Comparison of ENCODE assay signal across 15 cellular contexts in the genomic region with DNA sequence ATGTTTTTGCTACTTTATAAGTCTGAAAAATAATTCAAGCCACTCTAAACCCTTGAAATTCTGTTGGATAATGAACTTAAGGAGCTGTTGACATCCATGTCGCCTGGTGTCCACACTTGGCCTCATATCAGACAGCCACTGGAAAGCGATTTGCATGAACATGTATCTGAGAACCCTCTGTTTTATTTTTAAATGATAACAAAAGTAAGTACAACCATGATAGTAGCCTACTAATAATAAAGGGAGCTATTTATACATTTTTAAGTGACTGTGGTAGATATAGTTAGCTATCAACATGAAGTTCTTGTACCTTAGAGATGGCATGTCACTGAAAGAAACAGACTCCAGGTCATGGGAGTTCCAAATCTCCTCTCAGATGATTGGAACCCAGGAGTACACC. TPM values are rescaled to one million over a fixed set of nuclear protein-coding genes. Genes with fewer than 3 reads are reported as not detected.
DNase-seq lines count a peak whose midpoint lies in the region; ATAC-seq and TF ChIP-seq lines count a peak whose summit lies in the region.
"Had no signal": no experiment of that assay in that cellular context is flagged by ENCODE, and none has a peak within 500 bp of the region (broad histone marks: within the 10 kb centered on the region; RNA-seq: fewer than 3 reads in every experiment).

No MANE protein-coding gene starts in this region.

- H3K27me3 ChIP-seq in cardiac muscle cell, result no peaks in the 10 kb centered on the region
- H3K27me3 ChIP-seq in heart right ventricle, result no peaks in the 10 kb centered on the region

- H3K4me1 Mint-ChIP-seq in activated T-cell treated with anti-CD3 and anti-CD28 coated beads, Interleukin-2, amount 50 U/mL, for 4 hours (ENCODE audit: low read depth), result no peaks in the 10 kb centered on the region
- no peaks in the 10 kb centered on the region for H3K4me1 Mint-ChIP-seq in stimulated activated naive CD8-positive, alpha-beta T cell treated with anti-CD3 and anti-CD28 coated beads, Interleukin-15, amount 100 ng/mL, for 72 hours
- H3K4me1 Mint-ChIP-seq: CD4-positive, CD25-positive, alpha-beta regulatory T cell had no signal

- H3K36me3 ChIP-seq in cardiac muscle cell (no peaks in the 10 kb centered on the region), heart right ventricle (no peaks in the 10 kb centered on the region)

- peak overlapping the region; percentile 95 for H3K27ac ChIP-seq in cardiac muscle cell
- peak overlapping the region; percentile 12 to 79 (median 61) for H3K27ac ChIP-seq in heart right ventricle
- H3K27ac ChIP-seq: C4-2B, GM23248 had no signal

- H3K4me1 ChIP-seq in cardiac muscle cell (ENCODE audit: low read depth) (peaks cover 71% of the 10 kb centered on the region), heart right ventricle (peaks cover 0 to 55% (median 7%) of the 10 kb centered on the region in 9 donors)

- no peak overlapping the region for H3K4me3 Mint-ChIP-seq in activated T-cell treated with anti-CD3 and anti-CD28 coated beads, Interleukin-2, amount 50 U/mL, for 4 hours
- H3K4me3 Mint-ChIP-seq in stimulated activated naive CD8-positive, alpha-beta T cell treated with anti-CD3 and anti-CD28 coated beads, Interleukin-15, amount 100 ng/mL, for 72 hours, result no peak overlapping the region
- H3K4me3 Mint-ChIP-seq: CD4-positive, CD25-positive, alpha-beta regulatory T cell; CD8-positive, alpha-beta T cell had no signal

- DNase-seq in cardiac muscle cell (ENCODE audit: low read depth in 1 of 2, low spot score in 1 of 2) (peak in 1 of 2 donors; percentile 75), heart right ventricle (peak in 1 of 2 donors; percentile 46), left ventricle myocardium superior (peak; percentile 54)
- DNase-seq in activated T-cell treated with anti-CD3 and anti-CD28 coated beads, Interleukin-2, amount 50 U/mL, for 4 hours, result no peak
- no peak for DNase-seq in stimulated activated naive CD8-positive, alpha-beta T cell treated with anti-CD3 and anti-CD28 coated beads, Interleukin-15, amount 100 ng/mL, for 72 hours
- DNase-seq: Caco-2; CD4-positive, CD25-positive, alpha-beta regulatory T cell; CD8-positive, alpha-beta T cell; DMS153; DND-41; GM23248; H7; HCEC 1CT had no signal

- intact Hi-C loops in heart right ventricle (cut with DNase I), result loop anchor here in 3 of 10 donors (5.0 to 10.0 kb wide), 2 partner anchors 48 to 50 kb away; no protein-coding TSS in a partner anchor
- intact Hi-C loops in left ventricle myocardium superior (cut with micrococcal nuclease), result no loop called here

- 52 to 63% methylated on average over 2 of the region's 2 CpGs for WGBS in heart right ventricle, 2 donors

- H3K9me3 ChIP-seq in cardiac muscle cell (ENCODE audit: low read depth), result no peaks in the 10 kb centered on the region
- no peaks in the 10 kb centered on the region for H3K9me3 ChIP-seq in heart right ventricle
- H3K9me3 ChIP-seq: Caco-2 had no signal

- H3K4me3 ChIP-seq in cardiac muscle cell (no peak overlapping the region), heart right ventricle (no peak overlapping the region)
- H3K4me3 ChIP-seq: GM23248 had no signal

- peak; percentile 74 to 96 (median 92) for ATAC-seq in heart right ventricle
- ATAC-seq in left ventricle myocardium superior, result peak; percentile 95
- no peak for ATAC-seq in activated CD4-positive, CD25-positive, alpha-beta regulatory T cell treated with anti-CD3 and anti-CD28 coated beads, Interleukin-2, amount 50 U/mL, for 24 hours
- no peak for ATAC-seq in activated T-cell treated with anti-CD3 and anti-CD28 coated beads, Interleukin-2, amount 50 U/mL, for 4 hours
- ATAC-seq in stimulated activated naive CD8-positive, alpha-beta T cell treated with anti-CD3 and anti-CD28 coated beads, Interleukin-15, amount 100 ng/mL, for 72 hours, result no peak
- ATAC-seq: CD8-positive, alpha-beta T cell had no signal

- H3K9me3 Mint-ChIP-seq in activated T-cell treated with anti-CD3 and anti-CD28 coated beads, Interleukin-2, amount 50 U/mL, for 4 hours, result peaks cover 4% of the 10 kb centered on the region
- H3K9me3 Mint-ChIP-seq in stimulated activated naive CD8-positive, alpha-beta T cell treated with anti-CD3 and anti-CD28 coated beads, Interleukin-15, amount 100 ng/mL, for 72 hours, result no peaks in the 10 kb centered on the region
- H3K9me3 Mint-ChIP-seq: CD8-positive, alpha-beta T cell had no signal

- no peak overlapping the region for H3K27ac Mint-ChIP-seq in stimulated activated naive CD8-positive, alpha-beta T cell treated with anti-CD3 and anti-CD28 coated beads, Interleukin-15, amount 100 ng/mL, for 72 hours
- H3K27ac Mint-ChIP-seq: CD4-positive, CD25-positive, alpha-beta regulatory T cell; CD8-positive, alpha-beta T cell had no signal

- H3K27me3 Mint-ChIP-seq in activated T-cell treated with anti-CD3 and anti-CD28 coated beads, Interleukin-2, amount 50 U/mL, for 4 hours (ENCODE audit: low read depth), result no peaks in the 10 kb centered on the region
- H3K27me3 Mint-ChIP-seq in stimulated activated naive CD8-positive, alpha-beta T cell treated with anti-CD3 and anti-CD28 coated beads, Interleukin-15, amount 100 ng/mL, for 72 hours, result no peaks in the 10 kb centered on the region
- H3K27me3 Mint-ChIP-seq: CD4-positive, CD25-positive, alpha-beta regulatory T cell had no signal

- TF ChIP-seq CTCF in cardiac muscle cell (IDR thresholded peaks at IDR 0.05; ENCODE audit: low read depth, low read length), result no peak
- no peak for TF ChIP-seq CTCF in heart right ventricle (IDR thresholded peaks at IDR 0.05)

- no peaks in the 10 kb centered on the region for H3K36me3 Mint-ChIP-seq in activated T-cell treated with anti-CD3 and anti-CD28 coated beads, Interleukin-2, amount 50 U/mL, for 4 hours (ENCODE audit: insufficient read depth)
- H3K36me3 Mint-ChIP-seq: CD4-positive, CD25-positive, alpha-beta regulatory T cell; CD8-positive, alpha-beta T cell had no signal

RNA-seq across cellular contexts. Expression of a gene that starts 53.3 kb away (rescaled TPM):
- 19.3 and 58.6 TPM in 2 replicates for total RNA-seq in cardiac muscle cell
- 7.9 and 26.0 TPM in 2 replicates for polyA plus RNA-seq in cardiac muscle cell
- 100 to 1,000 TPM in 2 of 10 donors, 10 to 100 TPM in 8; 36.2 to 104 (median 55.5) TPM for total RNA-seq in heart right ventricle
- polyA plus RNA-seq in heart right ventricle, result 10 to 100 TPM; 25.4 to 27.7 TPM
- total RNA-seq in left ventricle myocardium superior, result 95.3 TPM
- total RNA-seq in activated T-cell treated with anti-CD3 and anti-CD28 coated beads, Interleukin-2, amount 50 U/mL, for 4 hours, result not detected
- total RNA-seq: CD4-positive, CD25-positive, alpha-beta regulatory T cell; CD8-positive, alpha-beta T cell had no signal
- polyA plus RNA-seq: CD4-positive, CD25-positive, alpha-beta regulatory T cell had no signal

Comparison
In these comparisons a context has a peak if more than half of its experiments do, and no peak if none do; other contexts are left out.
1. ATAC-seq: peak in heart right ventricle (8 of 8) and left ventricle myocardium superior (single experiment); none in activated CD4-positive, CD25-positive, alpha-beta regulatory T cell treated with anti-CD3 and anti-CD28 coated beads, Interleukin-2, amount 50 U/mL, for 24 hours (0 of 2), activated T-cell treated with anti-CD3 and anti-CD28 coated beads, Interleukin-2, amount 50 U/mL, for 4 hours (0 of 2) and stimulated activated naive CD8-positive, alpha-beta T cell treated with anti-CD3 and anti-CD28 coated beads, Interleukin-15, amount 100 ng/mL, for 72 hours (single experiment).
2. RNA of a gene that starts 53.3 kb away (total RNA-seq): 95.3 TPM in left ventricle myocardium superior (single experiment), 19.3 to 58.6 TPM in cardiac muscle cell and 36.2 to 104 TPM in heart right ventricle; not detected in activated T-cell treated with anti-CD3 and anti-CD28 coated beads, Interleukin-2, amount 50 U/mL, for 4 hours; every median in the first group is over 10 times any median in the second.